ENCODE assay signal across 8 cellular contexts in the genomic region with DNA sequence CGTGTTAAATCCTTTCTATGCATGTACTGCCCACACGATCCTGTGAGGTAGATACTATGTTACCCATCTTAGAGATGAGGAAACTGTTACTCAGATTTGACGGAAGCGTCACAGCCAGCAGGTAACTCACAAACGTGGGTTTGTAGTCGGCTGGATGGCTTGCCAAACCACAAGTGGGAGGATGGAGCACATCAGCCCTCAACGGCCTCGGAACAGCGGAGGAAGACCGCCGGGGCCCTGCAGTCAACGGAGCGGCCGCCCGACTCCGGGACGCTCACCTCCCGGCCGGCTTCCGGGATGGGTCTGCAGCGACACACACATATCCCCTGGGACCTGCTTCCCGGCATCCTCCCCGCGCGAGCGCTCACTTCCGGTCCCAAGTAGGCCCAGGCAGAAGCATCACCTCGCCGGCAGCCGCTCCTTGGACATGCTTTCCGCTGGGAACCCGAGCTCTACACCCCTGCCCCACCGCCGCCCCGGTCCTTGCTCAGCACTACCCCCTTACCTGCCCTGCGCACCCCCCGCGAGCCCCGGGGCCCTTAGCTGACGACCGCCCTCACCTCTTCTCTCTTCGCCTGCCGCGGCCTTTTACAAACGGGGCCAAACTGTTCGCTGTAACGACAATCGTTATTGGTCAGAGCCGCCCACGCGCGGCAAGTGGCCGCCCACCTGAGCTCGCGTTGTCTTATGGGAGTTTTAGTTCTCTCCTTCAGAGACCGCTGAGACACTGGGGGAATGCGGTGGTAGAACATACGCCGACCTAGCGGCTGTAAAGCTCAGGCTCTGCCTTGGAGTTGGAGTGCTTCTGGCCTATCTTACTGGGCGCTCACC. TPM values are rescaled to one million over a fixed set of nuclear protein-coding genes. Genes with fewer than 3 reads are reported as not detected.
A peak's percentile ranks its signal among the peaks of the same experiment; 100 is the strongest.
DNase-seq lines count a peak whose midpoint lies in the region; ATAC-seq, FAIRE-seq and TF ChIP-seq lines count a peak whose summit lies in the region.

A gene (minus strand): TSS at position 607 of the 831 bp plus-strand sequence. CDS start 9,034 bp downstream, outside the sequence.

- peak within 1 kb of the TSS; percentile 96 to 99 for H3K4me3 ChIP-seq in kidney (ENCODE audit: low read length in 2 of 2)

- no peaks in the 10 kb centered on the region for H3K9me3 ChIP-seq in kidney (ENCODE audit: control insufficient read depth in 1 of 2, low read length in 2 of 2)

- peak; percentile 88 for ATAC-seq in HG03432 (IDR thresholded peaks at IDR 0.05; ENCODE audit: unreplicated experiment)

- H3K27ac ChIP-seq in kidney (ENCODE audit: low read depth in 2 of 2, low read length in 2 of 2): peak within 1 kb of the TSS; percentile 97 to 99

- TF ChIP-seq POLR2A in GM19099 (IDR thresholded peaks at IDR 0.05; ENCODE audit: extremely low read depth, insufficient read length, low read depth): peak; percentile 99

- H3K36me3 ChIP-seq in kidney (ENCODE audit: control insufficient read depth in 1 of 2, insufficient read depth in 2 of 2, low read length in 2 of 2): no peaks in the 10 kb centered on the region

- intact Hi-C loops in kidney (cut with DNase I): no loop called here

- peaks cover 2 to 5% of the 10 kb centered on the region in 2 donors for H3K4me1 ChIP-seq in kidney (ENCODE audit: control insufficient read depth in 1 of 2, insufficient read depth in 1 of 2, low read depth in 1 of 2, low read length in 2 of 2)

- no peak for TF ChIP-seq CTCF in kidney (IDR thresholded peaks at IDR 0.05; ENCODE audit: borderline replicate concordance, extremely low read depth, insufficient read depth)

- DNase-seq in Ammon's horn (ENCODE audit: low spot score) (peak; percentile 98), NCI-H510A (lab: John Stamatoyannopoulos, UW) (peak; percentile 91), cerebellum (ENCODE audit: low spot score) (peak; percentile 95), kidney (peak; percentile 98)
- peak; percentile 95 for DNase-seq in activated CD4-positive, alpha-beta T cell treated with anti-CD3 and anti-CD28 coated beads for 1 hour
- peak; percentile 98 for DNase-seq in stimulated activated CD4-positive, alpha-beta T cell treated with anti-CD3 and anti-CD28 coated beads, Interleukin-15, amount 100 ng/mL, for 24 hours

- FAIRE-seq in kidney (lab: Jason Lieb, UNC): peak; percentile 25

- H3K9ac ChIP-seq in kidney (ENCODE audit: low read length in 2 of 2): peak within 1 kb of the TSS; percentile 95 to 97

RNA-seq across cellular contexts. Expression of the gene that starts here (rescaled TPM):
- total RNA-seq in cerebellum: 20.4 TPM
- 20.0 TPM for total RNA-seq in kidney
- 11.8 TPM for polyA plus RNA-seq in kidney (ENCODE audit: insufficient read depth, low read depth, low replicate concordance)

Comparison
In these comparisons a context has a peak if more than half of its experiments do, and no peak if none do; other contexts are left out.
1. Peak in every context shown above with its lines: DNase-seq, ATAC-seq, H3K4me3 ChIP-seq and H3K27ac ChIP-seq.